2 cellular contexts compared by ENCODE assay signal in genomic region chr11:1761857-1762536, GRCh38.
TF ChIP-seq lines count a peak whose summit lies in the region.

No MANE protein-coding gene starts in this region.

TF ChIP-seq in IMR-90, 13 proteins besides CTCF, POLR2A, EP300 and RAD21:
- TF ChIP-seq FOS (IDR thresholded peaks at IDR 0.05; ENCODE audit: low read depth, low read length) (no peak), USF2 (IDR thresholded peaks at IDR 0.05; ENCODE audit: low read depth, low read length) (no peak), SMC3 (IDR thresholded peaks at IDR 0.05; ENCODE audit: low read depth, low read length) (no peak), NFE2L2 (IDR thresholded peaks at IDR 0.05; ENCODE audit: low read depth, low read length) (no peak), RFX5 (IDR thresholded peaks at IDR 0.05; ENCODE audit: low read depth, low read length) (no peak), MAZ (IDR thresholded peaks at IDR 0.05; ENCODE audit: borderline replicate concordance, low read depth, low read length) (no peak), ELK1 (IDR thresholded peaks at IDR 0.05; ENCODE audit: borderline replicate concordance, low read depth, low read length) (no peak), RCOR1 (IDR thresholded peaks at IDR 0.05; ENCODE audit: insufficient replicate concordance, low read length) (no peak), MXI1 (IDR thresholded peaks at IDR 0.05; ENCODE audit: borderline replicate concordance, low read depth, low read length) (no peak), CEBPB (IDR thresholded peaks at IDR 0.05; ENCODE audit: low read depth, low read length) (no peak), MAFK (IDR thresholded peaks at IDR 0.05; ENCODE audit: low read depth, low read length) (no peak), CHD1 (IDR thresholded peaks at IDR 0.05; ENCODE audit: low read depth, low read length) (no peak)

TF ChIP-seq in K562, 482 proteins besides CTCF, POLR2A, EP300 and RAD21:
- TF ChIP-seq CC2D1A (IDR thresholded peaks at IDR 0.05) (no peak), ZNF76 (CRISPR knock-in tag; IDR thresholded peaks at IDR 0.05; ENCODE audit: borderline replicate concordance) (no peak), CEBPG (CRISPR knock-in tag; IDR thresholded peaks at IDR 0.05) (peak; percentile 67; the same call in 1 of the 2 replicates), CEBPG (tag; conservative IDR thresholded peaks at IDR 0.05 in 1 of 2, IDR thresholded peaks at IDR 0.05 in 1 of 2) (no peak), GATAD2A (IDR thresholded peaks at IDR 0.05) (no peak), TFAM (CRISPR knock-in tag; conservative IDR thresholded peaks at IDR 0.05) (no peak), RHOXF2B (CRISPR knock-in tag; conservative IDR thresholded peaks at IDR 0.05) (no peak), ZNF77 (CRISPR knock-in tag; IDR thresholded peaks at IDR 0.05) (no peak), SMAD4 (CRISPR knock-in tag; conservative IDR thresholded peaks at IDR 0.05) (no peak), ZC3H4 (CRISPR knock-in tag; IDR thresholded peaks at IDR 0.05; ENCODE audit: borderline replicate concordance) (0 out of 2 replicates have a peak, but pooled peaks have one; percentile 30), MBD2 (IDR thresholded peaks at IDR 0.05; ENCODE audit: borderline replicate concordance, low read depth) (no peak), ZFP36 (IDR thresholded peaks at IDR 0.05; ENCODE audit: low read depth, low read length, partially characterized antibody) (peak; percentile 88), RCOR1 (IDR thresholded peaks at IDR 0.05; ENCODE audit: borderline replicate concordance in 1 of 2, low read depth in 2 of 2, low read length in 2 of 2) (no peak), ZZZ3 (IDR thresholded peaks at IDR 0.05) (no peak), NBN (IDR thresholded peaks at IDR 0.05; ENCODE audit: low read depth) (no peak), ZNF551 (CRISPR knock-in tag; IDR thresholded peaks at IDR 0.05) (no peak), RBFOX2 (IDR thresholded peaks at IDR 0.05; ENCODE audit: low read depth, low read length) (no peak), RBBP5 (IDR thresholded peaks at IDR 0.05; ENCODE audit: borderline replicate concordance, insufficient read depth, low read length, poor library complexity, severe bottlenecking) (no peak), CEBPB (tag; IDR thresholded peaks at IDR 0.05) (peak; percentile 95; the same call in 1 of the 2 replicates), ZNF592 (IDR thresholded peaks at IDR 0.05) (no peak), PTRF (tag; IDR thresholded peaks at IDR 0.05) (no peak)
- TF ChIP-seq, protein P1, sequence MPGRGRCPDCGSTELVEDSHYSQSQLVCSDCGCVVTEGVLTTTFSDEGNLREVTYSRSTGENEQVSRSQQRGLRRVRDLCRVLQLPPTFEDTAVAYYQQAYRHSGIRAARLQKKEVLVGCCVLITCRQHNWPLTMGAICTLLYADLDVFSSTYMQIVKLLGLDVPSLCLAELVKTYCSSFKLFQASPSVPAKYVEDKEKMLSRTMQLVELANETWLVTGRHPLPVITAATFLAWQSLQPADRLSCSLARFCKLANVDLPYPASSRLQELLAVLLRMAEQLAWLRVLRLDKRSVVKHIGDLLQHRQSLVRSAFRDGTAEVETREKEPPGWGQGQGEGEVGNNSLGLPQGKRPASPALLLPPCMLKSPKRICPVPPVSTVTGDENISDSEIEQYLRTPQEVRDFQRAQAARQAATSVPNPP (IDR thresholded peaks at IDR 0.05; ENCODE audit: borderline replicate concordance, insufficient read depth, insufficient read length) = no peak
- TF ChIP-seq, protein P2, sequence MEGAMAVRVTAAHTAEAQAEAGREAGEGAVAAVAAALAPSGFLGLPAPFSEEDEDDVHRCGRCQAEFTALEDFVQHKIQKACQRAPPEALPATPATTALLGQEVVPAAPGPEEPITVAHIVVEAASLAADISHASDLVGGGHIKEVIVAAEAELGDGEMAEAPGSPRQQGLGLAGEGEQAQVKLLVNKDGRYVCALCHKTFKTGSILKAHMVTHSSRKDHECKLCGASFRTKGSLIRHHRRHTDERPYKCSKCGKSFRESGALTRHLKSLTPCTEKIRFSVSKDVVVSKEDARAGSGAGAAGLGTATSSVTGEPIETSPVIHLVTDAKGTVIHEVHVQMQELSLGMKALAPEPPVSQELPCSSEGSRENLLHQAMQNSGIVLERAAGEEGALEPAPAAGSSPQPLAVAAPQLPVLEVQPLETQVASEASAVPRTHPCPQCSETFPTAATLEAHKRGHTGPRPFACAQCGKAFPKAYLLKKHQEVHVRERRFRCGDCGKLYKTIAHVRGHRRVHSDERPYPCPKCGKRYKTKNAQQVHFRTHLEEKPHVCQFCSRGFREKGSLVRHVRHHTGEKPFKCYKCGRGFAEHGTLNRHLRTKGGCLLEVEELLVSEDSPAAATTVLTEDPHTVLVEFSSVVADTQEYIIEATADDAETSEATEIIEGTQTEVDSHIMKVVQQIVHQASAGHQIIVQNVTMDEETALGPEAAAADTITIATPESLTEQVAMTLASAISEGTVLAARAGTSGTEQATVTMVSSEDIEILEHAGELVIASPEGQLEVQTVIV (CRISPR knock-in tag; IDR thresholded peaks at IDR 0.05; ENCODE audit: borderline replicate concordance) = no peak
- TF ChIP-seq, protein P3, sequence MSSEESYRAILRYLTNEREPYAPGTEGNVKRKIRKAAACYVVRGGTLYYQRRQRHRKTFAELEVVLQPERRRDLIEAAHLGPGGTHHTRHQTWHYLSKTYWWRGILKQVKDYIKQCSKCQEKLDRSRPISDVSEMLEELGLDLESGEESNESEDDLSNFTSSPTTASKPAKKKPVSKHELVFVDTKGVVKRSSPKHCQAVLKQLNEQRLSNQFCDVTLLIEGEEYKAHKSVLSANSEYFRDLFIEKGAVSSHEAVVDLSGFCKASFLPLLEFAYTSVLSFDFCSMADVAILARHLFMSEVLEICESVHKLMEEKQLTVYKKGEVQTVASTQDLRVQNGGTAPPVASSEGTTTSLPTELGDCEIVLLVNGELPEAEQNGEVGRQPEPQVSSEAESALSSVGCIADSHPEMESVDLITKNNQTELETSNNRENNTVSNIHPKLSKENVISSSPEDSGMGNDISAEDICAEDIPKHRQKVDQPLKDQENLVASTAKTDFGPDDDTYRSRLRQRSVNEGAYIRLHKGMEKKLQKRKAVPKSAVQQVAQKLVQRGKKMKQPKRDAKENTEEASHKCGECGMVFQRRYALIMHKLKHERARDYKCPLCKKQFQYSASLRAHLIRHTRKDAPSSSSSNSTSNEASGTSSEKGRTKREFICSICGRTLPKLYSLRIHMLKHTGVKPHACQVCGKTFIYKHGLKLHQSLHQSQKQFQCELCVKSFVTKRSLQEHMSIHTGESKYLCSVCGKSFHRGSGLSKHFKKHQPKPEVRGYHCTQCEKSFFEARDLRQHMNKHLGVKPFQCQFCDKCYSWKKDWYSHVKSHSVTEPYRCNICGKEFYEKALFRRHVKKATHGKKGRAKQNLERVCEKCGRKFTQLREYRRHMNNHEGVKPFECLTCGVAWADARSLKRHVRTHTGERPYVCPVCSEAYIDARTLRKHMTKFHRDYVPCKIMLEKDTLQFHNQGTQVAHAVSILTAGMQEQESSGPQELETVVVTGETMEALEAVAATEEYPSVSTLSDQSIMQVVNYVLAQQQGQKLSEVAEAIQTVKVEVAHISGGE (CRISPR knock-in tag; IDR thresholded peaks at IDR 0.05) = 0 out of 6 replicates have a peak, but pooled peaks of 1 of the 3 experiments have one; percentile 14
- TF ChIP-seq, protein P4, sequence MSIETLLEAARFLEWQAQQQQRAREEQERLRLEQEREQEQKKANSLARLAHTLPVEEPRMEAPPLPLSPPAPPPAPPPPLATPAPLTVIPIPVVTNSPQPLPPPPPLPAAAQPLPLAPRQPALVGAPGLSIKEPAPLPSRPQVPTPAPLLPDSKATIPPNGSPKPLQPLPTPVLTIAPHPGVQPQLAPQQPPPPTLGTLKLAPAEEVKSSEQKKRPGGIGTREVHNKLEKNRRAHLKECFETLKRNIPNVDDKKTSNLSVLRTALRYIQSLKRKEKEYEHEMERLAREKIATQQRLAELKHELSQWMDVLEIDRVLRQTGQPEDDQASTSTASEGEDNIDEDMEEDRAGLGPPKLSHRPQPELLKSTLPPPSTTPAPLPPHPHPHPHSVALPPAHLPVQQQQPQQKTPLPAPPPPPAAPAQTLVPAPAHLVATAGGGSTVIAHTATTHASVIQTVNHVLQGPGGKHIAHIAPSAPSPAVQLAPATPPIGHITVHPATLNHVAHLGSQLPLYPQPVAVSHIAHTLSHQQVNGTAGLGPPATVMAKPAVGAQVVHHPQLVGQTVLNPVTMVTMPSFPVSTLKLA (conservative IDR thresholded peaks at IDR 0.05) = no peak
- TF ChIP-seq, protein P5, sequence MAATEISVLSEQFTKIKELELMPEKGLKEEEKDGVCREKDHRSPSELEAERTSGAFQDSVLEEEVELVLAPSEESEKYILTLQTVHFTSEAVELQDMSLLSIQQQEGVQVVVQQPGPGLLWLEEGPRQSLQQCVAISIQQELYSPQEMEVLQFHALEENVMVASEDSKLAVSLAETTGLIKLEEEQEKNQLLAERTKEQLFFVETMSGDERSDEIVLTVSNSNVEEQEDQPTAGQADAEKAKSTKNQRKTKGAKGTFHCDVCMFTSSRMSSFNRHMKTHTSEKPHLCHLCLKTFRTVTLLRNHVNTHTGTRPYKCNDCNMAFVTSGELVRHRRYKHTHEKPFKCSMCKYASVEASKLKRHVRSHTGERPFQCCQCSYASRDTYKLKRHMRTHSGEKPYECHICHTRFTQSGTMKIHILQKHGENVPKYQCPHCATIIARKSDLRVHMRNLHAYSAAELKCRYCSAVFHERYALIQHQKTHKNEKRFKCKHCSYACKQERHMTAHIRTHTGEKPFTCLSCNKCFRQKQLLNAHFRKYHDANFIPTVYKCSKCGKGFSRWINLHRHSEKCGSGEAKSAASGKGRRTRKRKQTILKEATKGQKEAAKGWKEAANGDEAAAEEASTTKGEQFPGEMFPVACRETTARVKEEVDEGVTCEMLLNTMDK (IDR thresholded peaks at IDR 0.05; ENCODE audit: borderline replicate concordance, insufficient read depth, low read depth, low read length, poor library complexity, severe bottlenecking) = no peak
- TF ChIP-seq, protein P6, sequence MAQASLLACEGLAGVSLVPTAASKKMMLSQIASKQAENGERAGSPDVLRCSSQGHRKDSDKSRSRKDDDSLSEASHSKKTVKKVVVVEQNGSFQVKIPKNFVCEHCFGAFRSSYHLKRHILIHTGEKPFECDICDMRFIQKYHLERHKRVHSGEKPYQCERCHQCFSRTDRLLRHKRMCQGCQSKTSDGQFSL (CRISPR knock-in tag; IDR thresholded peaks at IDR 0.05) = peak; percentile 86
- TF ChIP-seq, protein P6 (tag; IDR thresholded peaks at IDR 0.05) = no peak
